ENCODE assay signal across 8 cellular contexts in the genomic region with DNA sequence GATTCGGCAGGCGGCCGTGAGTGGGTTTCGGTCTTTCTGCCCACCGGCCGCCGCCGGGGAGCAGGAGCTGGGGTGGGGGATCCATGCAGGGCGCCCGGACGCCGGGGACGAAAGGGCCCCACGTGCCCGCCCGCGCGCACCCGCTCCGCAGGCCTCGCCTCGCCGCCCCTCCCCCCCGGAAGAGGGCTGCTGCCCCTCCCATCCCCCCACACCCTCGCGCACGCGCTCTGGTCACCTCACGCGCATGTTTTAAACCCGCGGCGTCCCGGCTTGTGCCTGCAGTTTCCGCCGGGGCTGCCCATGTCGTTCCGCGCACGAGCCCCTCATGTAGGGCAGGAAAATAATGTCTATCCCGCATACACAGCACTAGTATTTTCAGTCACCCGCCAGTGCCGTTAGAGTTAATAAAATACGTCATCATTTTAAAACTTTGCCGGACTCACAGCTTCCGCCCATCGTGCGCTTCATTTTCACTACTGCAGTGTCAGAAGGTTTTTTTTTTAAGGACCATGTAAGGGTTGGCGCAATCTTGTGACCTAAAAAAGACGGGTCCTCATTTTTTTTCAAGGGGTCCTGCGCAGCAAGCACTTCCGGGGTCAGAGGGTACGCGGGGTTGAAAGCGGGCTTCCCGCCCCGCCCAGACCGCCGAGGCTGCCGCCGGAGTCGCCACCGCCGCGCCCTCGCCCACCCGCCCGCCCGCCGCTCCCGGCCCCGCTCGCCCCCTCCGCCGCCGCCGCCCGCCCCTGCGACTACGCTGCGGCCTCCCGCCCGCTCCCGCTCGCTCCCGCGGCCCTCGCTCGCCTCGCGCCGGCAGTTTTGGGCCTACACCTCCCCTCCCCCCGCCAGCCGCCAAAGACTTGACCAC. TPM values are rescaled to one million over a fixed set of nuclear protein-coding genes. Genes with fewer than 3 reads are reported as not detected.
DNase-seq lines count a peak whose midpoint lies in the region; ATAC-seq and TF ChIP-seq lines count a peak whose summit lies in the region.

Gene PCBP1, plus strand, starts transcription at position 640 of the 865 bp plus-strand sequence. CDS start 267 bp downstream, outside the sequence.

- H3K79me2 ChIP-seq in KMS-11 (ENCODE audit: insufficient read depth, low read depth): peaks cover 35% of the 10 kb centered on the region

- no peaks in the 10 kb centered on the region for H3K9me3 ChIP-seq in mucosa of descending colon

- no peaks in the 10 kb centered on the region for H3K27me3 ChIP-seq in KMS-11 (ENCODE audit: insufficient read depth, low read depth)

- intact Hi-C loops in mucosa of descending colon (cut with DNase I, micrococcal nuclease): loop anchor here (5.0 kb wide), 1 partner anchor 55 kb away; no protein-coding TSS in a partner anchor

- ATAC-seq in GM21717 (IDR thresholded peaks at IDR 0.05; ENCODE audit: unreplicated experiment) (peak; percentile 37), mucosa of descending colon (peak; percentile 85)

- no peaks in the 10 kb centered on the region for H4K20me1 ChIP-seq in KMS-11 (ENCODE audit: insufficient read depth)

- H3K4me2 ChIP-seq in KMS-11: peak within 1 kb of the TSS; percentile 100

- peak within 1 kb of the TSS; percentile 96 for H3K4me3 ChIP-seq in KMS-11 (IDR thresholded peaks at IDR 0.05; ENCODE audit: insufficient read depth, low read depth, low read length)
- peak within 1 kb of the TSS; percentile 69 for H3K4me3 ChIP-seq in mucosa of descending colon

- H2AFZ ChIP-seq in KMS-11 (ENCODE audit: low read depth): peak within 1 kb of the TSS; percentile 73

- H3K36me3 ChIP-seq in KMS-11 (ENCODE audit: insufficient read depth): peaks cover 4% of the 10 kb centered on the region; the same call in 1 of the 2 replicates
- peaks cover 5% of the 10 kb centered on the region for H3K36me3 ChIP-seq in mucosa of descending colon (ENCODE audit: low read depth)

- H3K27ac ChIP-seq in KMS-11: peak within 1 kb of the TSS; percentile 100
- peak within 1 kb of the TSS; percentile 100 for H3K27ac ChIP-seq in epithelial cell of prostate

- H3K4me1 ChIP-seq in KMS-11 (ENCODE audit: low read depth, poor library complexity, severe bottlenecking) (peaks cover 47% of the 10 kb centered on the region), mucosa of descending colon (ENCODE audit: low read depth) (peaks cover 37% of the 10 kb centered on the region)

- peak within 1 kb of the TSS; percentile 100 for H3K9ac ChIP-seq in KMS-11

- TF ChIP-seq CTCF in KMS-11 (conservative IDR thresholded peaks at IDR 0.05; ENCODE audit: low read depth, low read length) (no peak), mucosa of descending colon (IDR thresholded peaks at IDR 0.05) (no peak)

- DNase-seq in DMS 273 treated with DMSO at 0.1 percent for 48 hours (lab: John Stamatoyannopoulos, UW) (peak; percentile 84), activated T-cell treated with anti-CD3 and anti-CD28 coated beads for 48 hours (ENCODE audit: low read depth) (peak; percentile 95), epithelial cell of prostate (ENCODE audit: low read depth, low spot score) (peak; percentile 76), mucosa of descending colon (peak; percentile 97)
- peak; percentile 94 to 99 for DNase-seq in stimulated activated CD8-positive, alpha-beta memory T cell treated with anti-CD3 and anti-CD28 coated beads, Interleukin-2, amount 100 ng/mL, for 48 hours (ENCODE audit: low read depth in 2 of 2)

TF ChIP-seq in PFSK-1, 5 proteins besides CTCF, POLR2A, EP300 and RAD21:
- TF ChIP-seq FOXP2 (optimal IDR thresholded peaks at IDR 0.05; ENCODE audit: borderline replicate concordance, extremely low read depth, extremely low read length, insufficient read depth) (peak; percentile 36), REST (IDR thresholded peaks at IDR 0.05; ENCODE audit: insufficient read depth in 1 of 2, low read depth in 2 of 2, low read length in 2 of 2) (no peak; a peak in 2 of 4 replicates), TAF1 (IDR thresholded peaks at IDR 0.05; ENCODE audit: borderline replicate concordance, insufficient read depth, low read length) (peak; percentile 67), SIN3A (IDR thresholded peaks at IDR 0.05; ENCODE audit: borderline replicate concordance, insufficient read depth, low read length) (peak; percentile 14; the same call in 1 of the 2 replicates), POLR2AphosphoS5 (IDR thresholded peaks at IDR 0.05; ENCODE audit: low read depth, low read length) (peak; percentile 83)
TF ChIP-seq in PFSK-1: peak in this region for 4.

RNA-seq across cellular contexts. Expression of gene PCBP1, which starts in this region (rescaled TPM):
- 438 TPM for polyA plus RNA-seq in PFSK-1 (2012; ENCODE audit: insufficient read length, low read depth)
- 100 to 1,000 TPM; 243 to 383 (median 266) TPM for total RNA-seq in mucosa of descending colon

Comparison
In these comparisons a context has a peak if more than half of its experiments do, and no peak if none do; other contexts are left out.
1. Peak in every context shown above with its lines: DNase-seq, ATAC-seq, H3K4me3 ChIP-seq and H3K27ac ChIP-seq.